ENCODE assay signal across 9 cellular contexts in the genomic region with DNA sequence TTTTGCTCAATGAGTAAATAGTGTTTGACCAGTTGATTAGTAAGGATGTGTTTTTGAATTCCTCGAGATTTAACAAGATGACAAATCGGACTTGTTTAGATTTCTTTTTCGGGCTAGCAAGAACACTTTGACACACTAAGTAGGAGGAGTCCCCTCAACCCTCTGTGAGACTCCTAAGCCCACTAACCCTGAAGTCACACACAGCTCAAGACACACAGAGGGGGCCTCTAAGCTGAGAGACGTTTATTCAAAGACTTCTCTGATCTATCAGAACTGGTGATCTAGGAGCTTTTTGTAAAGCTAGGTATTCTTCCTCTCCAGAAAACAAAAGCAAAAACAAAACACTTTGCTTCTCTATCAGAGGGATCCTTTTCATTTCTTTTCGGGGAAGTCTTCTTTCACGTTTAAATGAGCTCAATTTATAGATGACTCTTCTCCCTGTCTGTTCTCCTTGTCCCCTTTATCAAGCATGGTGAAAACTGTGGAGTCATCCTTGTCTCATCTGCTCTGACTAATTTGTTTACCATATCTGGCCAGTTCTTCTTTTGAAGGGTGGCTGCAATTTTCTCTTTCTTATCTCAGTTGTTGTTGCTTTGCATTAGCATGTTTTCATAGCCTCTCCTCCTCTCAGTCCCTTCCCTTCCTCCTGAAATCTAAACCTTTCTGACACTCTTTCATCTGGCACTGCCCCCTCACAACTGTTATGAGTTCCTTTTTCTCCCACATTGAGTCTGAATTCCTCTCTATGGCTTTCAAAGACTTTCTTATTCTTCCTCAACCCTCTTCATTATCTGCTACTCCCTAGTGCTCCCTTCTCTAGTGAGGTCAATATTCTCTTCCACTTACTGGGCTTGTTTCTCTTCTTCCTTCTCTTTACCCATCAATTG.
DNase-seq lines count a peak whose midpoint lies in the region; ATAC-seq, FAIRE-seq and TF ChIP-seq lines count a peak whose summit lies in the region.
"Had no signal": no experiment of that assay in that cellular context is flagged by ENCODE, and none has a peak within 500 bp of the region (broad histone marks: within the 10 kb centered on the region; RNA-seq: fewer than 3 reads in every experiment).

No MANE protein-coding gene starts in this region.

- in situ Hi-C loops in K562 (cut with MboI): no loop called here

- no peaks in the 10 kb centered on the region for H3K36me3 Mint-ChIP-seq in neural progenitor cell
- H3K36me3 Mint-ChIP-seq in activated T-cell treated with anti-CD3 and anti-CD28 coated beads, Interleukin-2, amount 50 U/mL, for 24 hours (ENCODE audit: low read depth): no peaks in the 10 kb centered on the region

- CTCF ChIA-PET in K562 (lab: Yijun Ruan, JAX; ENCODE audit: low intra/inter-chr PET ratio): no interaction called here

- H4K20me1 ChIP-seq in Karpas-422 (ENCODE audit: insufficient read depth, low read depth, low read length): no peaks in the 10 kb centered on the region
- no peaks in the 10 kb centered on the region for H4K20me1 ChIP-seq in K562 (replicated peaks; ENCODE audit: control insufficient read depth, insufficient read depth, low read length)
- H4K20me1 ChIP-seq in neural progenitor cell (ENCODE audit: low read depth): no peaks in the 10 kb centered on the region

- H3K79me2 ChIP-seq in Karpas-422 (ENCODE audit: low read length) (no peaks in the 10 kb centered on the region), K562 (ENCODE audit: control insufficient read depth, insufficient read depth, low read length) (no peaks in the 10 kb centered on the region), neural progenitor cell (ENCODE audit: low read depth) (no peaks in the 10 kb centered on the region)

- peaks cover 8% of the 10 kb centered on the region for H3K4me1 Mint-ChIP-seq in neural progenitor cell
- H3K4me1 Mint-ChIP-seq in activated T-cell treated with anti-CD3 and anti-CD28 coated beads, Interleukin-2, amount 50 U/mL, for 24 hours (ENCODE audit: low read depth): peaks cover 15% of the 10 kb centered on the region

- H3K4me2 ChIP-seq in Karpas-422 (ENCODE audit: low read depth, low read length, poor library complexity, severe bottlenecking) (peak overlapping the region; percentile 17), K562 (ENCODE audit: insufficient read depth, low read length) (peak overlapping the region; percentile 45), neural progenitor cell (no peak overlapping the region)

- no peak for DNase-seq in Karpas-422
- DNase-seq in K562 (ENCODE audit: extremely low read depth in 1 of 4, low spot score in 3 of 4): peak; percentile 60 to 89 (median 74)
- peak; percentile 23 for DNase-seq in neural progenitor cell (ENCODE audit: low spot score)
- no peak for DNase-seq in activated T-cell treated with anti-CD3 and anti-CD28 coated beads, Interleukin-2, amount 50 U/mL, for 24 hours
- DNase-seq in activated naive CD4-positive, alpha-beta T cell (lab: John Stamatoyannopoulos, UW): no peak
- no peak for DNase-seq in cerebellum (ENCODE audit: low spot score)
- DNase-seq: effector CD8-positive, alpha-beta T cell had no signal

- no TSS peak for BruUV-seq in K562 (replicated peaks; lab: Mats Ljungman, UMichigan)

- H3K9ac ChIP-seq in Karpas-422 (ENCODE audit: low read length) (no peak overlapping the region), K562 (ENCODE audit: insufficient read depth in 1 of 2, low read depth in 2 of 2, low read length in 2 of 2) (peak overlapping the region in 1 of 2 experiments; percentile 65; a peak in 2 of 4 replicates), neural progenitor cell (no peak overlapping the region)

- POLR2A ChIA-PET in K562 (lab: Yijun Ruan, JAX): interaction anchor here (0.6 to 2.2 kb wide), 7 partner anchors 10 to 112 kb away, joined by 3 to 11 read pairs (median 4); no protein-coding TSS in a partner anchor

- no peaks in the 10 kb centered on the region for H3K9me3 Mint-ChIP-seq in neural progenitor cell
- no peaks in the 10 kb centered on the region for H3K9me3 Mint-ChIP-seq in activated T-cell treated with anti-CD3 and anti-CD28 coated beads, Interleukin-2, amount 50 U/mL, for 24 hours

- H3K9me1 ChIP-seq in K562 (ENCODE audit: control insufficient read depth, insufficient read depth, low read length): no peaks in the 10 kb centered on the region

- no peak overlapping the region for H3K4me3 Mint-ChIP-seq in neural progenitor cell
- no peak overlapping the region for H3K4me3 Mint-ChIP-seq in activated T-cell treated with anti-CD3 and anti-CD28 coated beads, Interleukin-2, amount 50 U/mL, for 24 hours

- peak; percentile 13 to 34; a peak in 2 of 4 replicates for TF ChIP-seq RAD21 in K562 (CRISPR knock-in tag; conservative IDR thresholded peaks at IDR 0.05 in 1 of 2, IDR thresholded peaks at IDR 0.05 in 1 of 2)

- ATAC-seq in GM18502 (IDR thresholded peaks at IDR 0.05; ENCODE audit: poor library complexity, unreplicated experiment) (peak; percentile 81), K562 (peak; percentile 92), GM21423 (IDR thresholded peaks at IDR 0.05; ENCODE audit: unreplicated experiment) (no peak)

- no peaks in the 10 kb centered on the region for H3K27me3 ChIP-seq in Karpas-422 (ENCODE audit: low read length)
- no peaks in the 10 kb centered on the region; a peak in 2 of 5 replicates for H3K27me3 ChIP-seq in K562 (ENCODE audit: control insufficient read depth in 2 of 2, insufficient read depth in 2 of 2, low read length in 2 of 2)
- no peaks in the 10 kb centered on the region for H3K27me3 ChIP-seq in neural progenitor cell

- H3K27me3 Mint-ChIP-seq in neural progenitor cell (ENCODE audit: insufficient read depth, low read depth): peaks cover 5% of the 10 kb centered on the region
- peaks cover 63% of the 10 kb centered on the region for H3K27me3 Mint-ChIP-seq in activated T-cell treated with anti-CD3 and anti-CD28 coated beads, Interleukin-2, amount 50 U/mL, for 24 hours

- H3K4me1 ChIP-seq in Karpas-422 (ENCODE audit: low read length) (no peaks in the 10 kb centered on the region), K562 (replicated peaks in 1 of 2; ENCODE audit: control insufficient read depth in 2 of 2, insufficient read depth in 2 of 2, low read length in 2 of 2) (peaks cover 23 to 58% of the 10 kb centered on the region in 2 experiments), neural progenitor cell (peaks cover 10% of the 10 kb centered on the region)

- 11% methylated on average over 6 of the region's 6 CpGs for WGBS in K562 (ENCODE audit: insufficient coverage, low coverage, missing lambda C conversion rate)

- H3K9me2 ChIP-seq in Karpas-422 (replicated peaks; ENCODE audit: insufficient read depth, low read length): no peaks in the 10 kb centered on the region

- H3K27ac Mint-ChIP-seq in neural progenitor cell: no peak overlapping the region
- H3K27ac Mint-ChIP-seq in activated T-cell treated with anti-CD3 and anti-CD28 coated beads, Interleukin-2, amount 50 U/mL, for 24 hours: no peak overlapping the region

- intact Hi-C loops in K562 (cut with micrococcal nuclease): no loop called here

- H3K36me3 ChIP-seq in Karpas-422 (ENCODE audit: insufficient read depth, low read length) (no peaks in the 10 kb centered on the region), K562 (ENCODE audit: control insufficient read depth, insufficient read depth, low read length) (no peaks in the 10 kb centered on the region), neural progenitor cell (no peaks in the 10 kb centered on the region)

- H3K27ac ChIP-seq in Karpas-422 (ENCODE audit: low read length) (no peak overlapping the region), K562 (ENCODE audit: extremely low read depth, low read depth, low read length) (peak overlapping the region; percentile 78), neural progenitor cell (no peak overlapping the region)

- H3F3A ChIP-seq in neural progenitor cell (ENCODE audit: low read depth): no peaks in the 10 kb centered on the region

- peak; percentile 94 for FAIRE-seq in K562 (lab: Jason Lieb, UNC)

- TF ChIP-seq CTCF in K562 (IDR thresholded peaks at IDR 0.05 in 2 of 3, conservative IDR thresholded peaks at IDR 0.05 in 1 of 3; ENCODE audit: insufficient read depth in 2 of 3, low read depth in 1 of 3, low read length in 3 of 3) (no peak), neural progenitor cell (IDR thresholded peaks at IDR 0.05) (no peak)

- peak overlapping the region; percentile 31; the same call in 1 of the 2 replicates for H2AFZ ChIP-seq in Karpas-422 (ENCODE audit: low read length)
- H2AFZ ChIP-seq in K562 (ENCODE audit: low read depth, low read length): peak overlapping the region; percentile 87
- peak overlapping the region; percentile 32 for H2AFZ ChIP-seq in neural progenitor cell (replicated peaks)

- no peak; the same call in 1 of the 2 replicates for TF ChIP-seq POLR2A in K562 (conservative IDR thresholded peaks at IDR 0.05)

- H3K4me3 ChIP-seq in Karpas-422 (ENCODE audit: low read length) (no peak overlapping the region), K562 (no peak overlapping the region), neural progenitor cell (no peak overlapping the region)

- H3K9me3 ChIP-seq in Karpas-422 (ENCODE audit: low read length) (no peaks in the 10 kb centered on the region), K562 (replicated peaks; ENCODE audit: control insufficient read depth, insufficient read depth, low read depth, low read length) (no peaks in the 10 kb centered on the region), neural progenitor cell (ENCODE audit: low read depth) (no peaks in the 10 kb centered on the region)

- peak; percentile 91 for TF ChIP-seq EP300 in K562 (IDR thresholded peaks at IDR 0.05; ENCODE audit: low read length)

TF ChIP-seq in K562, 482 proteins besides CTCF, POLR2A, EP300 and RAD21 (continues in another document):
- 0 out of 2 replicates have a peak, but pooled peaks have one; percentile 26 for TF ChIP-seq DMBX1 (CRISPR knock-in tag; IDR thresholded peaks at IDR 0.05; ENCODE audit: borderline replicate concordance)

Comparison
In these comparisons a context has a peak if more than half of its experiments do, and no peak if none do; other contexts are left out.
1. DNase-seq: peak in K562 (4 of 4) and neural progenitor cell (single experiment); none in Karpas-422 (single experiment), activated T-cell treated with anti-CD3 and anti-CD28 coated beads, Interleukin-2, amount 50 U/mL, for 24 hours (single experiment), activated naive CD4-positive, alpha-beta T cell (0 of 4) and cerebellum (single experiment).
2. H2AFZ ChIP-seq: peak in every context shown above with its lines; median percentile 87 in K562; 32 in neural progenitor cell; 31 in Karpas-422.